ENCODE assay signal across 16 cellular contexts in genomic region chr1:245645894-245646293, GRCh38.
DNase-seq lines count a peak whose midpoint lies in the region; ATAC-seq and TF ChIP-seq lines count a peak whose summit lies in the region.
"Had no signal": no experiment of that assay in that cellular context is flagged by ENCODE, and none has a peak within 500 bp of the region (broad histone marks: within the 10 kb centered on the region; RNA-seq: fewer than 3 reads in every experiment).

No MANE protein-coding gene starts in this region.

- H3K4me1 ChIP-seq in CD8-positive, alpha-beta T cell (ENCODE audit: insufficient read depth, low read length): no peaks in the 10 kb centered on the region
- H3K4me1 ChIP-seq: lower lobe of right lung, Peyer's patch had no signal

- CTCF ChIA-PET in CD8-positive, alpha-beta T cell (lab: Charles Lee): no interaction called here

- peak overlapping the region; percentile 17 for H3K4me3 ChIP-seq in GM12865 (ENCODE audit: low read depth, low read length)
- H3K4me3 ChIP-seq in CD8-positive, alpha-beta T cell (ENCODE audit: low read depth, low read length): no peak overlapping the region
- H3K4me3 ChIP-seq: hepatocyte, lower lobe of right lung, Peyer's patch had no signal

- ATAC-seq in GM19035 (IDR thresholded peaks at IDR 0.05; ENCODE audit: unreplicated experiment) (peak; percentile 56), HG02642 (IDR thresholded peaks at IDR 0.05; ENCODE audit: poor library complexity, unreplicated experiment) (peak; percentile 68), HG03571 (IDR thresholded peaks at IDR 0.05; ENCODE audit: unreplicated experiment) (peak; percentile 61), HG03135 (IDR thresholded peaks at IDR 0.05; ENCODE audit: unreplicated experiment) (no peak)
- no peak for ATAC-seq in CD8-positive, alpha-beta T cell
- ATAC-seq: lower lobe of right lung had no signal

- peaks cover 17% of the 10 kb centered on the region for H3K9me3 Mint-ChIP-seq in CD8-positive, alpha-beta T cell

- POLR2A ChIA-PET in CD8-positive, alpha-beta T cell (lab: Charles Lee): no interaction called here

- no peak overlapping the region for H3K27ac Mint-ChIP-seq in CD8-positive, alpha-beta T cell

- intact Hi-C loops in CD8-positive, alpha-beta T cell (cut with DNase I, micrococcal nuclease): no loop called here

- peak; percentile 78 for DNase-seq in GM12865 (ENCODE audit: low read depth)
- DNase-seq in retina: no peak
- DNase-seq in CD8-positive, alpha-beta T cell: no peak
- DNase-seq in H4 (ENCODE audit: low spot score): no peak
- DNase-seq: activated T-cell treated with anti-CD3 and anti-CD28 coated beads, Interleukin-2, amount 50 U/mL, for 48 hours; brain microvascular endothelial cell; GF-D8; lower lobe of right lung; NCI-H2171; Peyer's patch had no signal

- no peaks in the 10 kb centered on the region for H3K36me3 ChIP-seq in CD8-positive, alpha-beta T cell (ENCODE audit: insufficient read depth, low read length)
- H3K36me3 ChIP-seq: brain microvascular endothelial cell, lower lobe of right lung, Peyer's patch had no signal

- H3K36me3 Mint-ChIP-seq in CD8-positive, alpha-beta T cell: no peaks in the 10 kb centered on the region

- no peak for TF ChIP-seq CTCF in GM12865 (IDR thresholded peaks at IDR 0.05; ENCODE audit: insufficient read depth, low read depth, low read length, missing control alignments)
- TF ChIP-seq CTCF in CD8-positive, alpha-beta T cell (IDR thresholded peaks at IDR 0.05): no peak

- no peaks in the 10 kb centered on the region for H3K9me3 ChIP-seq in CD8-positive, alpha-beta T cell (ENCODE audit: low read length)

- H3K4me3 Mint-ChIP-seq in CD8-positive, alpha-beta T cell: no peak overlapping the region

- no peak overlapping the region for H3K27ac ChIP-seq in CD8-positive, alpha-beta T cell (ENCODE audit: low read depth, low read length)
- H3K27ac ChIP-seq: brain microvascular endothelial cell, hepatocyte, KMS-11, lower lobe of right lung, Peyer's patch had no signal

- no peaks in the 10 kb centered on the region for H3K27me3 ChIP-seq in CD8-positive, alpha-beta T cell (ENCODE audit: insufficient read depth, low read length)
- H3K27me3 ChIP-seq: brain microvascular endothelial cell, hepatocyte, Peyer's patch had no signal

- H3K27me3 Mint-ChIP-seq in CD8-positive, alpha-beta T cell (ENCODE audit: low read depth): peaks cover 3% of the 10 kb centered on the region

- H3K4me1 Mint-ChIP-seq in CD8-positive, alpha-beta T cell (ENCODE audit: low read depth): no peaks in the 10 kb centered on the region

Comparison
In these comparisons a context has a peak if more than half of its experiments do, and no peak if none do; other contexts are left out.
1. ATAC-seq: peak in GM19035 (single experiment), HG02642 (single experiment) and HG03571 (single experiment); none in HG03135 (single experiment) and CD8-positive, alpha-beta T cell (single experiment).